Comparison of ENCODE assay signal across 9 cellular contexts in the genomic region with DNA sequence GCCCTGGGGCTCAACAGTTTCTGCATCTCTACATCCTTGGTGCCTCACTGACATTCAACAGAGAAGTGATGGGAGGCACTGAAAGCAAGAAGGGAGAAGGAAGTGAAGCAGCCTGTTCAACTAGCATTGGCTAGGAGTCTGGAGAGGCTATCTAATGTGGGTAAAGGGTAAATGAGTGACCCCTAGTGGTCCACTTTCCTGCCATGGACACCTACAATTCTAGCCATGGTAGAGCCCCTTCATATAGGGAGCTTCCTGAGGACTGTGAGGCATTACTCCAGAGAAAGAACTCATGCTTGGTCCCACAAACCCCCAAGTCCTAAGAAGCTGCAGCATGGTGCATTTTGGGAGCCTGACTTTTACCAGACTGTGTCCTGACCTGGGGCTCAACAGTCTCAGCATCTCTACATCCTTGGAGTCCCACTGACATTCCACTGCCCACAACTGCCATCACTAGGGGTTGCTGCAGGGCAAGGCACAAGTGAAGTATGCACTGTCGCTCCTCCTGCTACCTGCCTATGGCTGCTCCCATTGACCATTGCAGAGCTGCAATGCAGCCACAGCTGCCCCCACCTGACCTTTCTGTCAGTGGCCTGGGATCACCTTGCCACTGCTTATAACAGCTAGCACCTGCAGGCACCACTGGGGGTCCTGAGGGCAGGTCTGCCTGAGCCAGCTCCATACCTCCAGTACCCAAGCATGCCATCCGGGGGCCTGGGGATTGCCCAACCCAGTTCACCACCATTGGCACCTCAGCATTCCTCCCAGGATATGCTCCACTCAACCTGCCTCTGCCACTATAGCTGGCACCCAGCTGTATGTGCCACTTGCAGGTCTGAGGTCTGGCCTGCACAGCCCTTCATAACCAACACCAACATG. TPM values are rescaled to one million over a fixed set of nuclear protein-coding genes. Genes with fewer than 3 reads are reported as not detected.
DNase-seq lines count a peak whose midpoint lies in the region; ATAC-seq and TF ChIP-seq lines count a peak whose summit lies in the region.
"Had no signal": no experiment of that assay in that cellular context is flagged by ENCODE, and none has a peak within 500 bp of the region (broad histone marks: within the 10 kb centered on the region; RNA-seq: fewer than 3 reads in every experiment).

No MANE protein-coding gene starts in this region.

- H3K4me1 Mint-ChIP-seq in progenitor cell of endocrine pancreas (ENCODE audit: low read depth) = no peaks in the 10 kb centered on the region
- H3K4me1 Mint-ChIP-seq: memory B cell had no signal

- H3K27me3 Mint-ChIP-seq in progenitor cell of endocrine pancreas = peaks cover 2% of the 10 kb centered on the region
- H3K27me3 Mint-ChIP-seq: memory B cell had no signal

- TF ChIP-seq CTCF in epithelial cell of esophagus (IDR thresholded peaks at IDR 0.05; ENCODE audit: insufficient read depth, low read depth, low read length, missing control alignments) (no peak), progenitor cell of endocrine pancreas (IDR thresholded peaks at IDR 0.05; ENCODE audit: unreplicated experiment) (peak; percentile 38)

- H3K36me3 Mint-ChIP-seq in progenitor cell of endocrine pancreas (ENCODE audit: insufficient read depth) = no peaks in the 10 kb centered on the region
- H3K36me3 Mint-ChIP-seq: memory B cell had no signal

- no peak overlapping the region for H3K4me3 ChIP-seq in epithelial cell of esophagus (ENCODE audit: low read length)

- no peak overlapping the region for H3K4me3 Mint-ChIP-seq in progenitor cell of endocrine pancreas (ENCODE audit: low read depth)
- H3K4me3 Mint-ChIP-seq: memory B cell had no signal

- peaks cover 7% of the 10 kb centered on the region for H3K9me3 Mint-ChIP-seq in progenitor cell of endocrine pancreas (ENCODE audit: low read depth)

- ATAC-seq in GM21381 (IDR thresholded peaks at IDR 0.05; ENCODE audit: unreplicated experiment) = no peak

- peak; percentile 24 to 32 for DNase-seq in activated T-cell treated with anti-CD3 and anti-CD28 coated beads, Interleukin-2, amount 50 U/mL, for 48 hours
- no peak for DNase-seq in activated T-cell treated with anti-CD3 and anti-CD28 coated beads, Interleukin-2, amount 50 U/mL, for 1 hour
- DNase-seq in NCI-H69 (lab: John Stamatoyannopoulos, UW) = peak; percentile 38
- peak; percentile 22 for DNase-seq in epithelial cell of esophagus (ENCODE audit: low read depth)
- no peak for DNase-seq in progenitor cell of endocrine pancreas (ENCODE audit: low spot score, unreplicated experiment)
- no peak for DNase-seq in HuH-7.5 (ENCODE audit: low spot score)
- DNase-seq in NCI-H2171 treated with DMSO at 0.1 percent for 48 hours (lab: John Stamatoyannopoulos, UW) = no peak

- no peak overlapping the region for H3K27ac Mint-ChIP-seq in progenitor cell of endocrine pancreas
- H3K27ac Mint-ChIP-seq: memory B cell had no signal

RNA-seq across cellular contexts. Expression of a gene that starts 44.1 kb away (rescaled TPM):
- total RNA-seq in progenitor cell of endocrine pancreas = 23.3 and 29.1 TPM in 2 replicates

Comparison
In these comparisons a context has a peak if more than half of its experiments do, and no peak if none do; other contexts are left out.
1. DNase-seq: peak in activated T-cell treated with anti-CD3 and anti-CD28 coated beads, Interleukin-2, amount 50 U/mL, for 48 hours (2 of 2), NCI-H69 (single experiment) and epithelial cell of esophagus (single experiment); none in activated T-cell treated with anti-CD3 and anti-CD28 coated beads, Interleukin-2, amount 50 U/mL, for 1 hour (single experiment), progenitor cell of endocrine pancreas (single experiment), HuH-7.5 (single experiment) and NCI-H2171 treated with DMSO at 0.1 percent for 48 hours (single experiment).